9 cellular contexts compared by ENCODE assay signal in the genomic region with DNA sequence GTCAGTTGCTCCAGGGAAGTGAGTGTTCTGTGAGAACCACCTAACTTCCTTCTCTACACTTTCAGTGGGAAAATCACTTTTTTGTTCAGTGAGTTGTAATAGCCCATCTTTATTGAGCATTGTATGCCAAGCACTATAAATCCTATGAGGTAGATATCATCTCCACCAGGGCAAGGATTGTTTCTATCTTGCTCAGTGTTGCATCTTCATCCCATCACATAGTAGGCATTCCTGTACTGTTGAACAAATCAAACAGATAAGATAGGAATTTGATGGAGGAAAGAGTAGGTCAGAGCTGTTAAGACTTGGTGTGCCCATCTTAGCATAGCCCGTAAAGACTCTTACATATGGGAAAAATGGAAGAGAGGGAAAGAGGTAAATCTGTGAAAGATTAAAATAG. TPM values are rescaled to one million over a fixed set of nuclear protein-coding genes. Genes with fewer than 3 reads are reported as not detected.
DNase-seq lines count a peak whose midpoint lies in the region; ATAC-seq and TF ChIP-seq lines count a peak whose summit lies in the region.
"Had no signal": no experiment of that assay in that cellular context is flagged by ENCODE, and none has a peak within 500 bp of the region (broad histone marks: within the 10 kb centered on the region; RNA-seq: fewer than 3 reads in every experiment).

No MANE protein-coding gene starts in this region.

- H3K27ac Mint-ChIP-seq in MCF 10A (ENCODE audit: low read depth, unreplicated experiment) = peak overlapping the region; percentile 44
- peak overlapping the region in 9 of 10 donors; percentile 86 to 100 (median 100) for H3K27ac Mint-ChIP-seq in naive thymus-derived CD8-positive, alpha-beta T cell

- H3K4me1 Mint-ChIP-seq in MCF 10A (ENCODE audit: insufficient read depth, unreplicated experiment) = peaks cover 52% of the 10 kb centered on the region
- H3K4me1 Mint-ChIP-seq in naive thymus-derived CD8-positive, alpha-beta T cell = peaks cover 47 to 77% (median 75%) of the 10 kb centered on the region in 4 donors

- H4K20me1 ChIP-seq in mammary epithelial cell (ENCODE audit: insufficient read depth, low read length) = no peaks in the 10 kb centered on the region

- peaks cover 37% of the 10 kb centered on the region for H3K36me3 Mint-ChIP-seq in MCF 10A (ENCODE audit: insufficient read depth, unreplicated experiment)
- H3K36me3 Mint-ChIP-seq in naive thymus-derived CD8-positive, alpha-beta T cell = peaks cover 0 to 28% (median 0%) of the 10 kb centered on the region in 3 donors

- CTCF ChIA-PET in MCF 10A (lab: Yijun Ruan, JAX) (interaction anchor here (0.6 to 1.6 kb wide), 5 partner anchors 27 to 191 kb away, joined by 3 to 5 read pairs (median 3); no protein-coding TSS in a partner anchor), mammary epithelial cell (lab: Charles Lee; ENCODE audit: low non-redundant PET) (no interaction called here)

- DNase-seq in MCF 10A (ENCODE audit: unreplicated experiment) = no peak
- DNase-seq in mammary epithelial cell = no peak
- no peak for DNase-seq in breast epithelium (ENCODE audit: low spot score in 2 of 2)
- DNase-seq in naive thymus-derived CD8-positive, alpha-beta T cell = no peak
- no peak for DNase-seq in upper lobe of right lung
- no peak for DNase-seq in NCI-H774 (lab: John Stamatoyannopoulos, UW)
- DNase-seq in GM13976 (ENCODE audit: low spot score) = no peak
- no peak for DNase-seq in GDM1 (lab: John Stamatoyannopoulos, UW)
- DNase-seq: MV-4-11 had no signal

- H3K27ac ChIP-seq in mammary epithelial cell (ENCODE audit: insufficient read depth, low read depth, low read length) (no peak overlapping the region), breast epithelium (peak overlapping the region; percentile 68 to 70), upper lobe of right lung (peak overlapping the region; percentile 100)

- H3K4me2 ChIP-seq in mammary epithelial cell (ENCODE audit: insufficient read depth, low read depth, low read length) = no peak overlapping the region

- H3K27me3 ChIP-seq in mammary epithelial cell (ENCODE audit: insufficient read depth, low read length) (no peaks in the 10 kb centered on the region), breast epithelium (no peaks in the 10 kb centered on the region), upper lobe of right lung (no peaks in the 10 kb centered on the region)

- in situ Hi-C loops in mammary epithelial cell (cut with MboI; ENCODE audit: low sequenced_read_pairs in 2 of 2) = loop anchor here in 1 of 2 donors (5.0 kb wide), 1 partner anchor 188 kb away; no protein-coding TSS in a partner anchor
- in situ Hi-C loops in GM13976 (cut with MboI; ENCODE audit: low sequenced_read_pairs, unreplicated experiment) = loop anchor here (5.0 kb wide), 1 partner anchor 178 kb away; no protein-coding TSS in a partner anchor

- H3K36me3 ChIP-seq in mammary epithelial cell (ENCODE audit: insufficient read depth, low read length) (peaks cover 17% of the 10 kb centered on the region), breast epithelium (no peaks in the 10 kb centered on the region), upper lobe of right lung (peaks cover 29% of the 10 kb centered on the region)

- H3K4me1 ChIP-seq in mammary epithelial cell (ENCODE audit: insufficient read depth, low read length) = peaks cover 26% of the 10 kb centered on the region
- peaks cover 7 to 8% of the 10 kb centered on the region in 2 donors for H3K4me1 ChIP-seq in breast epithelium
- peaks cover 45% of the 10 kb centered on the region for H3K4me1 ChIP-seq in upper lobe of right lung

- no peak overlapping the region for H2AFZ ChIP-seq in mammary epithelial cell (ENCODE audit: low read depth, low read length)

- no peak for TF ChIP-seq CTCF in MCF 10A (IDR thresholded peaks at IDR 0.05; ENCODE audit: unreplicated experiment)
- TF ChIP-seq CTCF in mammary epithelial cell (conservative IDR thresholded peaks at IDR 0.05 in 1 of 2, IDR thresholded peaks at IDR 0.05 in 1 of 2; ENCODE audit: extremely low read depth in 1 of 2, insufficient read depth in 1 of 2, low read depth in 1 of 2, low read length in 2 of 2) = no peak
- no peak for TF ChIP-seq CTCF in breast epithelium (IDR thresholded peaks at IDR 0.05)
- no peak for TF ChIP-seq CTCF in upper lobe of right lung (IDR thresholded peaks at IDR 0.05)
- TF ChIP-seq CTCF in GM13976 (IDR thresholded peaks at IDR 0.05; ENCODE audit: borderline replicate concordance, control extremely low read depth, extremely low read depth, insufficient read depth, missing control alignments) = no peak

- POLR2A ChIA-PET in MCF 10A (lab: Yijun Ruan, JAX) = interaction anchor here (0.5 to 3.2 kb wide), 7 partner anchors 19 to 108 kb away, joined by 3 to 12 read pairs (median 4); a partner anchor contains a TSS
- POLR2A ChIA-PET in naive thymus-derived CD8-positive, alpha-beta T cell (lab: Charles Lee) = interaction anchor here (0.9 to 16.1 kb wide), 5 partner anchors 8 to 105 kb away, joined by 3 to 432 read pairs (median 9); a partner anchor contains a TSS

- no peak for ATAC-seq in naive thymus-derived CD8-positive, alpha-beta T cell
- no peak for ATAC-seq in upper lobe of right lung

- no peak overlapping the region for H3K4me3 ChIP-seq in mammary epithelial cell (replicated peaks in 1 of 3; ENCODE audit: insufficient read depth in 1 of 3, low read depth in 2 of 3, low read length in 3 of 3)
- H3K4me3 ChIP-seq in breast epithelium = no peak overlapping the region
- H3K4me3 ChIP-seq in upper lobe of right lung = no peak overlapping the region

- BruUV-seq in MCF 10A (replicated peaks; lab: Mats Ljungman, UMichigan) (no TSS peak), mammary epithelial cell (replicated peaks; lab: Mats Ljungman, UMichigan) (no TSS peak)

- H3K9ac ChIP-seq in mammary epithelial cell (ENCODE audit: insufficient read depth, low read length) = no peak overlapping the region

- dilution Hi-C loops in mammary epithelial cell (cut with HindIII; ENCODE audit: low sequenced_read_pairs) = loop anchor here (5.0 kb wide), 2 partner anchors 102 to 183 kb away; no protein-coding TSS in a partner anchor

- WGBS in mammary epithelial cell (ENCODE audit: low coverage, missing lambda C conversion rate) = 100% methylated on average over 1 of the region's 1 CpG

- peaks cover 22% of the 10 kb centered on the region for H3K79me2 ChIP-seq in mammary epithelial cell (ENCODE audit: insufficient read depth, low read length)

- no peaks in the 10 kb centered on the region for H3K9me3 Mint-ChIP-seq in MCF 10A (ENCODE audit: unreplicated experiment)
- no peaks in the 10 kb centered on the region for H3K9me3 Mint-ChIP-seq in naive thymus-derived CD8-positive, alpha-beta T cell

- intact Hi-C loops in MCF 10A (cut with micrococcal nuclease) = no loop called here
- intact Hi-C loops in mammary epithelial cell (cut with micrococcal nuclease) = no loop called here
- intact Hi-C loops in breast epithelium (cut with DNase I; ENCODE audit: low total_unique reads) = loop anchor here (5.0 kb wide), 1 partner anchor 88 kb away; a partner anchor contains a TSS
- intact Hi-C loops in upper lobe of right lung (cut with DNase I) = loop anchor here (10.0 kb wide), 1 partner anchor 90 kb away; a partner anchor contains a TSS

- H3K4me3 Mint-ChIP-seq in MCF 10A (ENCODE audit: unreplicated experiment) = no peak overlapping the region
- H3K4me3 Mint-ChIP-seq in naive thymus-derived CD8-positive, alpha-beta T cell = peak overlapping the region in 7 of 10 donors; percentile 3 to 99 (median 64)

- no peaks in the 10 kb centered on the region for H3K27me3 Mint-ChIP-seq in MCF 10A (ENCODE audit: insufficient read depth, unreplicated experiment)
- H3K27me3 Mint-ChIP-seq in naive thymus-derived CD8-positive, alpha-beta T cell = no peaks in the 10 kb centered on the region

- no peak for TF ChIP-seq POLR2A in breast epithelium (IDR thresholded peaks at IDR 0.05)

- H3K9me3 ChIP-seq in mammary epithelial cell (replicated peaks; ENCODE audit: insufficient read depth, low read length) (no peaks in the 10 kb centered on the region), breast epithelium (no peaks in the 10 kb centered on the region), upper lobe of right lung (no peaks in the 10 kb centered on the region)

RNA-seq across cellular contexts. Expression of a gene that starts 2.9 kb away (rescaled TPM):
- total RNA-seq in MCF 10A (2022) = 13.3 and 14.7 TPM in 2 replicates
- total RNA-seq in mammary epithelial cell = 10 to 100 TPM; 18.0 to 19.2 TPM
- polyA plus RNA-seq in mammary epithelial cell = 19.1 TPM
- polyA minus RNA-seq in mammary epithelial cell = 10.1 TPM
- 10 to 100 TPM; 18.7 to 36.8 (median 29.7) TPM for total RNA-seq in breast epithelium
- 10 to 100 TPM; 25.2 to 27.2 TPM for total RNA-seq in naive thymus-derived CD8-positive, alpha-beta T cell
- polyA plus RNA-seq in naive thymus-derived CD8-positive, alpha-beta T cell = 10 to 100 TPM in 1 of 3 donors, 1 to 10 TPM in 2; 8.2 to 14.4 (median 9.6) TPM
- total RNA-seq in upper lobe of right lung = 16.7 TPM

RNA-seq across cellular contexts. Expression of a gene that starts 41.6 kb away (rescaled TPM):
- 14.0 and 15.5 TPM in 2 replicates for total RNA-seq in MCF 10A (2022)
- 10 to 100 TPM; 14.2 to 20.2 TPM for total RNA-seq in mammary epithelial cell
- 24.5 TPM for polyA plus RNA-seq in mammary epithelial cell
- 19.8 TPM for polyA minus RNA-seq in mammary epithelial cell
- total RNA-seq in breast epithelium = 10 to 100 TPM; 12.3 to 35.4 (median 16.4) TPM
- total RNA-seq in naive thymus-derived CD8-positive, alpha-beta T cell = 10 to 100 TPM; 29.9 to 37.4 TPM
- polyA plus RNA-seq in naive thymus-derived CD8-positive, alpha-beta T cell = 10 to 100 TPM in 2 of 3 donors, 1 to 10 TPM in 1; 4.6 to 17.2 (median 12.8) TPM
- total RNA-seq in upper lobe of right lung = 26.2 TPM

Comparison
In these comparisons a context has a peak if more than half of its experiments do, and no peak if none do; other contexts are left out.
1. intact Hi-C loops: an anchor here in breast epithelium (5.0 kb wide) and upper lobe of right lung (10.0 kb wide); none called in MCF 10A and mammary epithelial cell.